1 cellular context compared by ENCODE assay signal in the genomic region with DNA sequence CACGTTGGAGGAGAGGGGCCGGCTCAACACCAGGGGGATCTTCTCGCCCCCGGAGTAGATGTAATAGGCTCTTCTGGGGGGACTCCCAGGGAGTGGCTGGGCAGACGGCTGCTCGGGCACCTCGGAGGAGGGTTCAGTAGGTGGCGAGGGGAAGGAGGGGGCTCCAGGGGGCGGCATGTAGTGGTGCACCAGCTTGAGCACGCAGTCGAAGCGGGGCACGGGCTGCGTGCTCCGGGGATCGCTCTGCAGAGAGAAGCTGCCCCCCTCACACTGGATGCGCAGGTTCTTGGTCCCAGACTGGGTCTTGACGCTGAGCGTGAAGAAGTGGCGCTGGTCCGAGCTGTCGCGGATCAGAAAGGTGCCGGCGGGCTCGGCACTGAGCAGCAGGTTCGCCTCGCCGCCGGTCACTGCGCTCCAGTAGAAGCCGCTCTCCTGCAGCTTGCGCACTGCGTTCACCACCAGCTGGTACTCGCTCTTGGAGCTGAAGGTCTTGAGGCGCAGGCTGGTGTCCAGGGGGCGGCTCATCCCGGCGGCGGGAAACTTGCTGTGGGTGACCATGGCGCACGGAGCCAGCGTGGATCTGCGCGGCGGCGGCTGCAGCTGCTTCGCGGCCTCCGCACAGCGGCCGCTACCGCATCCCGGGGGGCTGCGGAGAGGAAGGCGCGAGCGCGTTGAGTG.
TF ChIP-seq lines count a peak whose summit lies in the region.

No MANE protein-coding gene starts in this region.

TF ChIP-seq in GM23338, 12 proteins besides CTCF, POLR2A, EP300 and RAD21 (continued from another document):
- TF ChIP-seq ZNF462 (CRISPR knock-in tag; IDR thresholded peaks at IDR 0.05) (no peak), EZH2phosphoT487 (IDR thresholded peaks at IDR 0.05; ENCODE audit: unreplicated experiment) (no peak), ZNF114 (CRISPR knock-in tag; IDR thresholded peaks at IDR 0.05) (no peak), NANOG (IDR thresholded peaks at IDR 0.05; ENCODE audit: borderline replicate concordance) (no peak), POLR2AphosphoS5 (IDR thresholded peaks at IDR 0.05; ENCODE audit: low read depth) (no peak)
